Comparison of ENCODE assay signal across 1 cellular context in the genomic region with DNA sequence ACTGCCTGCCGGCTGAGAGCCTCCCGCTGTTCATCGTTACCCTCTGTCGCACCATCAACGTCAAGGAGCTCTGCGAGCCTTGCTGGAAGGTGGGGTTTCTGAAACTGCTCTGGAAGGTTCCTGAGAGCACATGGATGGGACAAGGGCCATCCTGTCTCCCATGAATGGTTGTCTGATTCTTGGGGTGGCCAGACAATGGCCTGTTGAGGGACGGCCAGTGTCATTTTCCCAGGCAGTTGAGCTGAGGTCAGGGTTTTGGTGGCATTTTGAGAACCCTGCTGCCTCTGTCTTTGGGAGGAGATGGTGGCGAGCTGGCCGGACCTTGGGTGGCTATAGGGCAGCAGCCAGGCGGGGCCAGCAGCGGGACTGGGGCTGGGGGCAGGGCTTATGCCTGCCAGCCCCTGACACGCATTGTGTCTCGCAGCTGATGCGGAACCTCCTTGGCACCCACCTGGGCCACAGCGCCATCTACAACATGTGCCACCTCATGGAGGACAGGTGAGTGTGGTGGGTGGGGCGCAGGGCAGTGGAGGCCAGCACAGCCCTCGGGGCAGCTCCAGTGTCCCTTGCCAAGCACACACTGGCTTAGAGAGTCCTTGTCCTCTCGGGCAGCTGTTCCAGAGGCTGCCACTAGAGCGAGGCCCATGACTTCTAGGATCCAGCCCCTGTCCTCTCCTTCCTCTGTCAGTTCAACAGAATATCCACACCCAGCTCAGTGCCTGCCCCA.
TF ChIP-seq lines count a peak whose summit lies in the region.

No MANE protein-coding gene starts in this region.

TF ChIP-seq in GM23338, 12 proteins besides CTCF, POLR2A, EP300 and RAD21 (continued from another document):
- TF ChIP-seq, protein P1, sequence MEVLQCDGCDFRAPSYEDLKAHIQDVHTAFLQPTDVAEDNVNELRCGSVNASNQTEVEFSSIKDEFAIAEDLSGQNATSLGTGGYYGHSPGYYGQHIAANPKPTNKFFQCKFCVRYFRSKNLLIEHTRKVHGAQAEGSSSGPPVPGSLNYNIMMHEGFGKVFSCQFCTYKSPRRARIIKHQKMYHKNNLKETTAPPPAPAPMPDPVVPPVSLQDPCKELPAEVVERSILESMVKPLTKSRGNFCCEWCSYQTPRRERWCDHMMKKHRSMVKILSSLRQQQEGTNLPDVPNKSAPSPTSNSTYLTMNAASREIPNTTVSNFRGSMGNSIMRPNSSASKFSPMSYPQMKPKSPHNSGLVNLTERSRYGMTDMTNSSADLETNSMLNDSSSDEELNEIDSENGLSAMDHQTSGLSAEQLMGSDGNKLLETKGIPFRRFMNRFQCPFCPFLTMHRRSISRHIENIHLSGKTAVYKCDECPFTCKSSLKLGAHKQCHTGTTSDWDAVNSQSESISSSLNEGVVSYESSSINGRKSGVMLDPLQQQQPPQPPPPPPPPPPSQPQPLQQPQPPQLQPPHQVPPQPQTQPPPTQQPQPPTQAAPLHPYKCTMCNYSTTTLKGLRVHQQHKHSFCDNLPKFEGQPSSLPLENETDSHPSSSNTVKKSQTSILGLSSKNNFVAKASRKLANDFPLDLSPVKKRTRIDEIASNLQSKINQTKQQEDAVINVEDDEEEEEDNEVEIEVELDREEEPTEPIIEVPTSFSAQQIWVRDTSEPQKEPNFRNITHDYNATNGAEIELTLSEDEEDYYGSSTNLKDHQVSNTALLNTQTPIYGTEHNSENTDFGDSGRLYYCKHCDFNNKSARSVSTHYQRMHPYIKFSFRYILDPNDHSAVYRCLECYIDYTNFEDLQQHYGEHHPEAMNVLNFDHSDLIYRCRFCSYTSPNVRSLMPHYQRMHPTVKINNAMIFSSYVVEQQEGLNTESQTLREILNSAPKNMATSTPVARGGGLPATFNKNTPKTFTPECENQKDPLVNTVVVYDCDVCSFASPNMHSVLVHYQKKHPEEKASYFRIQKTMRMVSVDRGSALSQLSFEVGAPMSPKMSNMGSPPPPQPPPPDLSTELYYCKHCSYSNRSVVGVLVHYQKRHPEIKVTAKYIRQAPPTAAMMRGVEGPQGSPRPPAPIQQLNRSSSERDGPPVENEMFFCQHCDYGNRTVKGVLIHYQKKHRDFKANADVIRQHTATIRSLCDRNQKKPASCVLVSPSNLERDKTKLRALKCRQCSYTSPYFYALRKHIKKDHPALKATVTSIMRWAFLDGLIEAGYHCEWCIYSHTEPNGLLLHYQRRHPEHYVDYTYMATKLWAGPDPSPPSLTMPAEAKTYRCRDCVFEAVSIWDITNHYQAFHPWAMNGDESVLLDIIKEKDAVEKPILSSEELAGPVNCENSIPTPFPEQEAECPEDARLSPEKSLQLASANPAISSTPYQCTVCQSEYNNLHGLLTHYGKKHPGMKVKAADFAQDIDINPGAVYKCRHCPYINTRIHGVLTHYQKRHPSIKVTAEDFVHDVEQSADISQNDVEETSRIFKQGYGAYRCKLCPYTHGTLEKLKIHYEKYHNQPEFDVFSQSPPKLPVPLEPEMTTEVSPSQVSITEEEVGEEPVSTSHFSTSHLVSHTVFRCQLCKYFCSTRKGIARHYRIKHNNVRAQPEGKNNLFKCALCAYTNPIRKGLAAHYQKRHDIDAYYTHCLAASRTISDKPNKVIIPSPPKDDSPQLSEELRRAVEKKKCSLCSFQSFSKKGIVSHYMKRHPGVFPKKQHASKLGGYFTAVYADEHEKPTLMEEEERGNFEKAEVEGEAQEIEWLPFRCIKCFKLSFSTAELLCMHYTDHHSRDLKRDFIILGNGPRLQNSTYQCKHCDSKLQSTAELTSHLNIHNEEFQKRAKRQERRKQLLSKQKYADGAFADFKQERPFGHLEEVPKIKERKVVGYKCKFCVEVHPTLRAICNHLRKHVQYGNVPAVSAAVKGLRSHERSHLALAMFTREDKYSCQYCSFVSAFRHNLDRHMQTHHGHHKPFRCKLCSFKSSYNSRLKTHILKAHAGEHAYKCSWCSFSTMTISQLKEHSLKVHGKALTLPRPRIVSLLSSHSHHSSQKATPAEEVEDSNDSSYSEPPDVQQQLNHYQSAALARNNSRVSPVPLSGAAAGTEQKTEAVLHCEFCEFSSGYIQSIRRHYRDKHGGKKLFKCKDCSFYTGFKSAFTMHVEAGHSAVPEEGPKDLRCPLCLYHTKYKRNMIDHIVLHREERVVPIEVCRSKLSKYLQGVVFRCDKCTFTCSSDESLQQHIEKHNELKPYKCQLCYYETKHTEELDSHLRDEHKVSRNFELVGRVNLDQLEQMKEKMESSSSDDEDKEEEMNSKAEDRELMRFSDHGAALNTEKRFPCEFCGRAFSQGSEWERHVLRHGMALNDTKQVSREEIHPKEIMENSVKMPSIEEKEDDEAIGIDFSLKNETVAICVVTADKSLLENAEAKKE (CRISPR knock-in tag; IDR thresholded peaks at IDR 0.05) = no peak
- no peak for TF ChIP-seq NANOG (IDR thresholded peaks at IDR 0.05; ENCODE audit: borderline replicate concordance)
- TF ChIP-seq POLR2AphosphoS5 (IDR thresholded peaks at IDR 0.05; ENCODE audit: low read depth) = no peak
- TF ChIP-seq, protein P2, sequence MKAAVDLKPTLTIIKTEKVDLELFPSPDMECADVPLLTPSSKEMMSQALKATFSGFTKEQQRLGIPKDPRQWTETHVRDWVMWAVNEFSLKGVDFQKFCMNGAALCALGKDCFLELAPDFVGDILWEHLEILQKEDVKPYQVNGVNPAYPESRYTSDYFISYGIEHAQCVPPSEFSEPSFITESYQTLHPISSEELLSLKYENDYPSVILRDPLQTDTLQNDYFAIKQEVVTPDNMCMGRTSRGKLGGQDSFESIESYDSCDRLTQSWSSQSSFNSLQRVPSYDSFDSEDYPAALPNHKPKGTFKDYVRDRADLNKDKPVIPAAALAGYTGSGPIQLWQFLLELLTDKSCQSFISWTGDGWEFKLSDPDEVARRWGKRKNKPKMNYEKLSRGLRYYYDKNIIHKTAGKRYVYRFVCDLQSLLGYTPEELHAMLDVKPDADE (IDR thresholded peaks at IDR 0.05) = no peak
- TF ChIP-seq EZH2 (IDR thresholded peaks at IDR 0.05; ENCODE audit: low read depth, unreplicated experiment) = no peak
- TF ChIP-seq, protein P3, sequence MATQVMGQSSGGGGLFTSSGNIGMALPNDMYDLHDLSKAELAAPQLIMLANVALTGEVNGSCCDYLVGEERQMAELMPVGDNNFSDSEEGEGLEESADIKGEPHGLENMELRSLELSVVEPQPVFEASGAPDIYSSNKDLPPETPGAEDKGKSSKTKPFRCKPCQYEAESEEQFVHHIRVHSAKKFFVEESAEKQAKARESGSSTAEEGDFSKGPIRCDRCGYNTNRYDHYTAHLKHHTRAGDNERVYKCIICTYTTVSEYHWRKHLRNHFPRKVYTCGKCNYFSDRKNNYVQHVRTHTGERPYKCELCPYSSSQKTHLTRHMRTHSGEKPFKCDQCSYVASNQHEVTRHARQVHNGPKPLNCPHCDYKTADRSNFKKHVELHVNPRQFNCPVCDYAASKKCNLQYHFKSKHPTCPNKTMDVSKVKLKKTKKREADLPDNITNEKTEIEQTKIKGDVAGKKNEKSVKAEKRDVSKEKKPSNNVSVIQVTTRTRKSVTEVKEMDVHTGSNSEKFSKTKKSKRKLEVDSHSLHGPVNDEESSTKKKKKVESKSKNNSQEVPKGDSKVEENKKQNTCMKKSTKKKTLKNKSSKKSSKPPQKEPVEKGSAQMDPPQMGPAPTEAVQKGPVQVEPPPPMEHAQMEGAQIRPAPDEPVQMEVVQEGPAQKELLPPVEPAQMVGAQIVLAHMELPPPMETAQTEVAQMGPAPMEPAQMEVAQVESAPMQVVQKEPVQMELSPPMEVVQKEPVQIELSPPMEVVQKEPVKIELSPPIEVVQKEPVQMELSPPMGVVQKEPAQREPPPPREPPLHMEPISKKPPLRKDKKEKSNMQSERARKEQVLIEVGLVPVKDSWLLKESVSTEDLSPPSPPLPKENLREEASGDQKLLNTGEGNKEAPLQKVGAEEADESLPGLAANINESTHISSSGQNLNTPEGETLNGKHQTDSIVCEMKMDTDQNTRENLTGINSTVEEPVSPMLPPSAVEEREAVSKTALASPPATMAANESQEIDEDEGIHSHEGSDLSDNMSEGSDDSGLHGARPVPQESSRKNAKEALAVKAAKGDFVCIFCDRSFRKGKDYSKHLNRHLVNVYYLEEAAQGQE (IDR thresholded peaks at IDR 0.05; ENCODE audit: unreplicated experiment) = no peak
- TF ChIP-seq STAT1 (IDR thresholded peaks at IDR 0.05; ENCODE audit: unreplicated experiment) = no peak
- TF ChIP-seq EZH2phosphoT487 (IDR thresholded peaks at IDR 0.05; ENCODE audit: unreplicated experiment) = no peak
- no peak for TF ChIP-seq ZNF114 (CRISPR knock-in tag; IDR thresholded peaks at IDR 0.05)
- TF ChIP-seq CREB1 (CRISPR knock-in tag; IDR thresholded peaks at IDR 0.05; ENCODE audit: low read depth) = no peak
- TF ChIP-seq ZNF331 (CRISPR knock-in tag; IDR thresholded peaks at IDR 0.05; ENCODE audit: low read depth) = no peak
TF ChIP-seq in GM23338: peak in this region for 0.
